12 cellular contexts compared by ENCODE assay signal in genomic region chr5:138000102-138000723, GRCh38. TPM values are rescaled to one million over a fixed set of nuclear protein-coding genes. Genes with fewer than 3 reads are reported as not detected.
DNase-seq lines count a peak whose midpoint lies in the region; ATAC-seq and TF ChIP-seq lines count a peak whose summit lies in the region.
"Had no signal": no experiment of that assay in that cellular context is flagged by ENCODE, and none has a peak within 500 bp of the region (broad histone marks: within the 10 kb centered on the region; RNA-seq: fewer than 3 reads in every experiment).

No MANE protein-coding gene starts in this region.

- no peaks in the 10 kb centered on the region for H3K9me3 ChIP-seq in hepatocyte (ENCODE audit: low read depth)
- H3K9me3 ChIP-seq in stomach smooth muscle (ENCODE audit: control insufficient read depth in 2 of 2, low read length in 2 of 2): no peaks in the 10 kb centered on the region

- H3K4me1 Mint-ChIP-seq in activated CD8-positive, alpha-beta T cell treated with anti-CD3 and anti-CD28 coated beads for 36 hours (ENCODE audit: low read depth): peaks cover 43% of the 10 kb centered on the region
- H3K4me1 Mint-ChIP-seq in activated CD8-positive, alpha-beta T cell treated with anti-CD3 and anti-CD28 coated beads, Interleukin-2, amount 10 ng/mL, durations not matched to agents 7 days and 5 days (ENCODE audit: low read depth): peaks cover 30% of the 10 kb centered on the region
- no peaks in the 10 kb centered on the region; the same call in 2 of the 3 replicates for H3K4me1 Mint-ChIP-seq in GM23338

- no peak overlapping the region for H3K27ac ChIP-seq in hepatocyte
- peak overlapping the region; percentile 58 for H3K27ac ChIP-seq in stomach smooth muscle (ENCODE audit: low read length)
- H3K27ac ChIP-seq in GM23338 (ENCODE audit: low read depth): no peak overlapping the region

- H3K4me1 ChIP-seq in hepatocyte (ENCODE audit: insufficient read depth) (no peaks in the 10 kb centered on the region), stomach smooth muscle (ENCODE audit: control insufficient read depth, insufficient read depth, low read length) (no peaks in the 10 kb centered on the region), GM23338 (ENCODE audit: insufficient read depth) (no peaks in the 10 kb centered on the region)

- H3K4me2 ChIP-seq in hepatocyte: no peak overlapping the region
- H3K4me2 ChIP-seq in GM23338: no peak overlapping the region

- peaks cover 18% of the 10 kb centered on the region for H3K9me3 Mint-ChIP-seq in activated CD8-positive, alpha-beta T cell treated with anti-CD3 and anti-CD28 coated beads for 36 hours
- H3K9me3 Mint-ChIP-seq in activated CD8-positive, alpha-beta T cell treated with anti-CD3 and anti-CD28 coated beads, Interleukin-2, amount 10 ng/mL, durations not matched to agents 7 days and 5 days (ENCODE audit: insufficient read depth): peaks cover 16% of the 10 kb centered on the region
- H3K9me3 Mint-ChIP-seq in GM23338: no peaks in the 10 kb centered on the region; the same call in 2 of the 3 replicates

- ATAC-seq in activated CD8-positive, alpha-beta T cell treated with anti-CD3 and anti-CD28 coated beads for 36 hours: no peak
- no peak for ATAC-seq in activated CD8-positive, alpha-beta T cell treated with anti-CD3 and anti-CD28 coated beads, Interleukin-2, amount 10 ng/mL, durations not matched to agents 7 days and 5 days
- no peak for ATAC-seq in GM23338
- ATAC-seq: naive thymus-derived CD8-positive, alpha-beta T cell had no signal

- H3K9ac ChIP-seq in stomach smooth muscle (ENCODE audit: low read length in 2 of 2): peak overlapping the region in 1 of 2 donors; percentile 16

- H3K4me3 Mint-ChIP-seq in activated CD8-positive, alpha-beta T cell treated with anti-CD3 and anti-CD28 coated beads for 36 hours: no peak overlapping the region
- no peak overlapping the region for H3K4me3 Mint-ChIP-seq in activated CD8-positive, alpha-beta T cell treated with anti-CD3 and anti-CD28 coated beads, Interleukin-2, amount 10 ng/mL, durations not matched to agents 7 days and 5 days
- no peak overlapping the region for H3K4me3 Mint-ChIP-seq in GM23338
- H3K4me3 Mint-ChIP-seq: naive thymus-derived CD8-positive, alpha-beta T cell had no signal

- H3K27ac Mint-ChIP-seq in activated CD8-positive, alpha-beta T cell treated with anti-CD3 and anti-CD28 coated beads for 36 hours: no peak overlapping the region
- no peak overlapping the region for H3K27ac Mint-ChIP-seq in activated CD8-positive, alpha-beta T cell treated with anti-CD3 and anti-CD28 coated beads, Interleukin-2, amount 10 ng/mL, durations not matched to agents 7 days and 5 days
- H3K27ac Mint-ChIP-seq in GM23338: no peak overlapping the region

- WGBS in hepatocyte (ENCODE audit: low lambda C conversion rate, missing lambda C conversion rate): 88% methylated on average over 6 of the region's 6 CpGs

- H4K20me1 ChIP-seq in hepatocyte (ENCODE audit: insufficient read depth, poor library complexity, severe bottlenecking) (no peaks in the 10 kb centered on the region), GM23338 (replicated peaks; ENCODE audit: insufficient read depth) (no peaks in the 10 kb centered on the region; the same call in 1 of the 2 replicates)

- H3K9me2 ChIP-seq in hepatocyte (replicated peaks; ENCODE audit: insufficient read depth): no peaks in the 10 kb centered on the region
- H3K9me2 ChIP-seq in GM23338 (ENCODE audit: insufficient read depth): no peaks in the 10 kb centered on the region

- H3K36me3 Mint-ChIP-seq in activated CD8-positive, alpha-beta T cell treated with anti-CD3 and anti-CD28 coated beads for 36 hours (ENCODE audit: low read depth): peaks cover 52% of the 10 kb centered on the region
- peaks cover 58% of the 10 kb centered on the region for H3K36me3 Mint-ChIP-seq in activated CD8-positive, alpha-beta T cell treated with anti-CD3 and anti-CD28 coated beads, Interleukin-2, amount 10 ng/mL, durations not matched to agents 7 days and 5 days (ENCODE audit: low read depth)
- peaks cover 40% of the 10 kb centered on the region for H3K36me3 Mint-ChIP-seq in GM23338 (ENCODE audit: low read depth)

- POLR2A ChIA-PET in activated CD8-positive, alpha-beta T cell treated with anti-CD3 and anti-CD28 coated beads for 36 hours (lab: Charles Lee): no interaction called here
- POLR2A ChIA-PET in activated CD8-positive, alpha-beta T cell treated with anti-CD3 and anti-CD28 coated beads, Interleukin-2, amount 10 ng/mL, durations not matched to agents 7 days and 5 days (lab: Charles Lee): no interaction called here

- peak; percentile 22 for DNase-seq in activated CD8-positive, alpha-beta T cell treated with anti-CD3 and anti-CD28 coated beads for 36 hours
- DNase-seq in activated CD8-positive, alpha-beta T cell treated with anti-CD3 and anti-CD28 coated beads, Interleukin-2, amount 10 ng/mL, durations not matched to agents 7 days and 5 days: no peak
- DNase-seq in amniotic epithelial cell (ENCODE audit: low read depth) (peak; percentile 87), hepatocyte (ENCODE audit: low spot score) (peak; percentile 5), GM23338 (ENCODE audit: low spot score) (no peak), SK-N-DZ (ENCODE audit: low spot score) (no peak), NCI-H128 (lab: John Stamatoyannopoulos, UW; ENCODE audit: unreplicated experiment) (no peak)
- DNase-seq: DMS79; effector memory CD4-positive, alpha-beta T cell; naive thymus-derived CD8-positive, alpha-beta T cell; NCI-H187 had no signal

- peaks cover 27% of the 10 kb centered on the region for H3K79me2 ChIP-seq in hepatocyte
- peaks cover 66% of the 10 kb centered on the region for H3K79me2 ChIP-seq in GM23338 (replicated peaks; ENCODE audit: insufficient read depth)

- H3K36me3 ChIP-seq in hepatocyte (replicated peaks; ENCODE audit: insufficient read depth, low read depth) (no peaks in the 10 kb centered on the region), stomach smooth muscle (ENCODE audit: control insufficient read depth in 2 of 2, insufficient read depth in 2 of 2, low read length in 2 of 2) (peaks cover 0 to 4% of the 10 kb centered on the region in 2 donors), GM23338 (ENCODE audit: insufficient read depth) (peaks cover 7% of the 10 kb centered on the region; the same call in 1 of the 2 replicates)

- CTCF ChIA-PET in activated CD8-positive, alpha-beta T cell treated with anti-CD3 and anti-CD28 coated beads for 36 hours (lab: Charles Lee): interaction anchor here (1.1 to 2.9 kb wide), 3 partner anchors 36 to 221 kb away, joined by 3 to 7 read pairs (median 4); no protein-coding TSS in a partner anchor
- CTCF ChIA-PET in activated CD8-positive, alpha-beta T cell treated with anti-CD3 and anti-CD28 coated beads, Interleukin-2, amount 10 ng/mL, durations not matched to agents 7 days and 5 days (lab: Charles Lee): no interaction called here

- H3K27me3 Mint-ChIP-seq in activated CD8-positive, alpha-beta T cell treated with anti-CD3 and anti-CD28 coated beads for 36 hours: no peaks in the 10 kb centered on the region
- H3K27me3 Mint-ChIP-seq in activated CD8-positive, alpha-beta T cell treated with anti-CD3 and anti-CD28 coated beads, Interleukin-2, amount 10 ng/mL, durations not matched to agents 7 days and 5 days (ENCODE audit: low read depth): no peaks in the 10 kb centered on the region
- H3K27me3 Mint-ChIP-seq in GM23338 (ENCODE audit: insufficient read depth, low read depth, poor library complexity): no peaks in the 10 kb centered on the region
- H3K27me3 Mint-ChIP-seq: naive thymus-derived CD8-positive, alpha-beta T cell had no signal

- H3K4me3 ChIP-seq in hepatocyte: no peak overlapping the region
- H3K4me3 ChIP-seq in stomach smooth muscle (ENCODE audit: low read length in 2 of 2): no peak overlapping the region
- H3K4me3 ChIP-seq in GM23338: no peak overlapping the region

- no peak overlapping the region for H2AFZ ChIP-seq in hepatocyte
- no peak overlapping the region for H2AFZ ChIP-seq in GM23338

- intact Hi-C loops in activated CD8-positive, alpha-beta T cell treated with anti-CD3 and anti-CD28 coated beads for 36 hours (cut with micrococcal nuclease): no loop called here

- no peak for TF ChIP-seq CTCF in activated CD8-positive, alpha-beta T cell treated with anti-CD3 and anti-CD28 coated beads for 36 hours (IDR thresholded peaks at IDR 0.05)
- TF ChIP-seq CTCF in hepatocyte (IDR thresholded peaks at IDR 0.05; ENCODE audit: poor library complexity) (no peak), GM23338 (conservative IDR thresholded peaks at IDR 0.05; ENCODE audit: low read depth in 2 of 2) (no peak)

- H3K27me3 ChIP-seq in hepatocyte (no peaks in the 10 kb centered on the region), stomach smooth muscle (ENCODE audit: control insufficient read depth in 1 of 2, insufficient read depth in 2 of 2, low read length in 2 of 2) (no peaks in the 10 kb centered on the region), GM23338 (ENCODE audit: insufficient read depth) (no peaks in the 10 kb centered on the region)

- H3F3A ChIP-seq in GM23338 (replicated peaks; ENCODE audit: low read depth): no peaks in the 10 kb centered on the region

TF ChIP-seq in GM23338, 12 proteins besides CTCF, POLR2A, EP300 and RAD21 (continues in another document):
- TF ChIP-seq CREB1 (CRISPR knock-in tag; IDR thresholded peaks at IDR 0.05; ENCODE audit: low read depth) (no peak), NANOG (IDR thresholded peaks at IDR 0.05; ENCODE audit: borderline replicate concordance) (no peak), JUNB (IDR thresholded peaks at IDR 0.05; ENCODE audit: unreplicated experiment) (no peak), EZH2 (IDR thresholded peaks at IDR 0.05; ENCODE audit: low read depth, unreplicated experiment) (no peak), STAT1 (IDR thresholded peaks at IDR 0.05; ENCODE audit: unreplicated experiment) (no peak), ZNF331 (CRISPR knock-in tag; IDR thresholded peaks at IDR 0.05; ENCODE audit: low read depth) (no peak), EZH2phosphoT487 (IDR thresholded peaks at IDR 0.05; ENCODE audit: unreplicated experiment) (no peak)

RNA-seq across cellular contexts. Expression of gene FAM13B, which starts 32.7 kb away (rescaled TPM):
- 10 to 100 TPM; 14.8 to 17.5 TPM for total RNA-seq in activated CD8-positive, alpha-beta T cell treated with anti-CD3 and anti-CD28 coated beads for 36 hours
- 10 to 100 TPM; 37.7 to 39.7 TPM for total RNA-seq in activated CD8-positive, alpha-beta T cell treated with anti-CD3 and anti-CD28 coated beads, Interleukin-2, amount 10 ng/mL, durations not matched to agents 7 days and 5 days
- total RNA-seq in hepatocyte: 19.6 and 22.7 TPM in 2 replicates
- polyA plus RNA-seq in hepatocyte (8.1 and 9.4 TPM in 2 replicates), GM23338 (2016; fragmentation: Nextera tagmentation; extraction: Ambion mirVana) (9.6 and 12.9 TPM in 2 replicates)
- total RNA-seq in GM23338 (2014; rRNA removed; shearing (Covaris generic)): 24.6 and 30.2 TPM in 2 replicates
- polyA plus RNA-seq in SK-N-DZ (2014; cell fraction: cytosol; rRNA removed): 10.4 and 16.0 TPM in 2 replicates
- 15.7 and 34.7 TPM in 2 replicates for polyA plus RNA-seq in SK-N-DZ (2014; cell fraction: nucleus; rRNA removed)

Comparison
In these comparisons a context has a peak if more than half of its experiments do, and no peak if none do; other contexts are left out.
1. DNase-seq: peak in activated CD8-positive, alpha-beta T cell treated with anti-CD3 and anti-CD28 coated beads for 36 hours (single experiment), amniotic epithelial cell (single experiment) and hepatocyte (single experiment); none in activated CD8-positive, alpha-beta T cell treated with anti-CD3 and anti-CD28 coated beads, Interleukin-2, amount 10 ng/mL, durations not matched to agents 7 days and 5 days (single experiment), GM23338 (single experiment), SK-N-DZ (single experiment) and NCI-H128 (single experiment).